Comparison of ENCODE assay signal across 10 cellular contexts in the genomic region with DNA sequence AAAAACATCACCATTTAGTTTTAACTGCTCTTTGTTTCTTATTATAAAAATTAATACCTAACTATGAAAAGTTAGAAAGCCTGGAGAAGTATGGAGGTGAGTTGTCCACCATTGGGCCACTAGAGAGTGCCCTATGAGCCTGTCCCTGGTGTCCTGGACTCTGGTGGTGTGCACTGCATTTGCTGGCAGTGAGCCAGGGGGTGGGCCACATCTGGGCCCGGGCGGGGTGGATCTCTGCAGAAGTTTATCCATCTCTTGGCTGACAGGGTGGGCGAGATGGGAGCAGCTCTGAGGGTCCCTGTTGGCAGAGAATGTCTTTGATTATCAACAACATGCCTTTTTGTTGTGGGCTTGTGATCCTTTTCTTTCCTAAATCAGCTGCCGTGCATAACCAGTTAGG. TPM values are rescaled to one million over a fixed set of nuclear protein-coding genes. Genes with fewer than 3 reads are reported as not detected.
DNase-seq lines count a peak whose midpoint lies in the region; ATAC-seq and TF ChIP-seq lines count a peak whose summit lies in the region.
"Had no signal": no experiment of that assay in that cellular context is flagged by ENCODE, and none has a peak within 500 bp of the region (broad histone marks: within the 10 kb centered on the region; RNA-seq: fewer than 3 reads in every experiment).

No MANE protein-coding gene starts in this region.

- H3K27me3 ChIP-seq in CD4-positive, CD25-positive, alpha-beta regulatory T cell (ENCODE audit: control insufficient read depth, insufficient read depth, low read length) = no peaks in the 10 kb centered on the region
- no peaks in the 10 kb centered on the region for H3K27me3 ChIP-seq in adipocyte (replicated peaks; ENCODE audit: control insufficient read depth, insufficient read depth, low read length)

- in situ Hi-C loops in GM13977 (cut with MboI; ENCODE audit: low pct_unique_long_range_greater_than_20kb, low sequenced_read_pairs, unreplicated experiment) = no loop called here

- peaks cover 0 to 2% (median 0%) of the 10 kb centered on the region in 7 donors for H3K9me3 Mint-ChIP-seq in CD4-positive, CD25-positive, alpha-beta regulatory T cell

- H3K4me1 ChIP-seq in CD4-positive, CD25-positive, alpha-beta regulatory T cell (ENCODE audit: control insufficient read depth, insufficient read depth, low read length, poor library complexity, severe bottlenecking) = peaks cover 85% of the 10 kb centered on the region
- H3K4me1 ChIP-seq in adipocyte (ENCODE audit: control insufficient read depth, insufficient read depth, low read length) = peaks cover 71% of the 10 kb centered on the region

- peaks cover 24% of the 10 kb centered on the region for H3K36me3 Mint-ChIP-seq in CD4-positive, CD25-positive, alpha-beta regulatory T cell

- no peaks in the 10 kb centered on the region for H3K9me3 ChIP-seq in CD4-positive, CD25-positive, alpha-beta regulatory T cell (ENCODE audit: control insufficient read depth in 2 of 2, low read length in 2 of 2)
- no peaks in the 10 kb centered on the region for H3K9me3 ChIP-seq in adipocyte (ENCODE audit: control insufficient read depth, low read length)

- TF ChIP-seq CTCF in HFF-Myc (IDR thresholded peaks at IDR 0.05; ENCODE audit: low read depth, low read length, missing control alignments) = no peak
- no peak for TF ChIP-seq CTCF in GM13977 (IDR thresholded peaks at IDR 0.05; ENCODE audit: extremely low read depth, insufficient read depth, missing control alignments)

- ATAC-seq in CD4-positive, CD25-positive, alpha-beta regulatory T cell (ENCODE audit: low read depth in 2 of 2) = no peak
- ATAC-seq in HG02588 (IDR thresholded peaks at IDR 0.05; ENCODE audit: unreplicated experiment) = no peak

- H3K4me1 Mint-ChIP-seq in CD4-positive, CD25-positive, alpha-beta regulatory T cell = peaks cover 24 to 94% (median 77%) of the 10 kb centered on the region in 4 donors

- H3K27me3 Mint-ChIP-seq in CD4-positive, CD25-positive, alpha-beta regulatory T cell = no peaks in the 10 kb centered on the region

- peak overlapping the region in 3 of 4 donors; percentile 50 to 68 (median 58) for H3K4me3 Mint-ChIP-seq in CD4-positive, CD25-positive, alpha-beta regulatory T cell

- peak overlapping the region; percentile 77 for H3K9ac ChIP-seq in adipocyte (ENCODE audit: low read length)

- H3K27ac ChIP-seq in CD4-positive, CD25-positive, alpha-beta regulatory T cell (ENCODE audit: insufficient read depth, low read length, poor library complexity, severe bottlenecking) = peak overlapping the region; percentile 39

- peaks cover 25% of the 10 kb centered on the region for H3K36me3 ChIP-seq in CD4-positive, CD25-positive, alpha-beta regulatory T cell (ENCODE audit: control insufficient read depth, insufficient read depth, low read length)
- H3K36me3 ChIP-seq in adipocyte (ENCODE audit: control insufficient read depth, insufficient read depth, low read length, severe bottlenecking) = no peaks in the 10 kb centered on the region

- no peak for DNase-seq in CD4-positive, CD25-positive, alpha-beta regulatory T cell
- DNase-seq in HFF-Myc (ENCODE audit: extremely low read depth, low read depth) (no peak), adipocyte (ENCODE audit: low read depth) (no peak), myocyte (ENCODE audit: low read depth) (peak; percentile 28), GM13977 (ENCODE audit: low spot score) (no peak), cerebellar cortex (ENCODE audit: low spot score) (no peak), Ammon's horn (ENCODE audit: low spot score) (no peak)
- DNase-seq: NCI-H146 had no signal

- H3K27ac Mint-ChIP-seq in CD4-positive, CD25-positive, alpha-beta regulatory T cell = peak overlapping the region; percentile 80 to 89 (median 84)

- H3K4me3 ChIP-seq in CD4-positive, CD25-positive, alpha-beta regulatory T cell (ENCODE audit: low read depth, low read length) = peak overlapping the region; percentile 29
- H3K4me3 ChIP-seq in HFF-Myc (replicated peaks; ENCODE audit: low read depth, low read length) (peak overlapping the region; percentile 34), adipocyte (ENCODE audit: low read length) (peak overlapping the region; percentile 76)
- H3K4me3 ChIP-seq: lung had no signal

RNA-seq across cellular contexts. Expression of a gene that starts 8.2 kb away (rescaled TPM):
- 66.5 TPM for total RNA-seq in CD4-positive, CD25-positive, alpha-beta regulatory T cell
- polyA plus RNA-seq in CD4-positive, CD25-positive, alpha-beta regulatory T cell = 1 to 10 TPM in 2 of 4 donors, under 1 TPM in 2; 0.74 to 3.2 (median 1.0) TPM
- total RNA-seq in myocyte = 6.7 and 11.1 TPM in 2 replicates
- 16.2 TPM for polyA plus RNA-seq in myocyte (2012)
